Comparison of ENCODE assay signal across 9 cellular contexts in genomic region chr5:142600611-142601360, GRCh38.
A peak's percentile ranks its signal among the peaks of the same experiment; 100 is the strongest.
DNase-seq lines count a peak whose midpoint lies in the region; ATAC-seq lines count a peak whose summit lies in the region.
"Had no signal": no experiment of that assay in that cellular context is flagged by ENCODE, and none has a peak within 500 bp of the region (broad histone marks: within the 10 kb centered on the region; RNA-seq: fewer than 3 reads in every experiment).

No MANE protein-coding gene starts in this region.

- intact Hi-C loops in left ventricle myocardium superior (cut with micrococcal nuclease), result no loop called here

- H3K4me3 ChIP-seq in skeletal muscle cell (ENCODE audit: low read depth, low read length), result peak overlapping the region; percentile 17

- ATAC-seq in left ventricle myocardium superior (peak; percentile 89), HG03457 (IDR thresholded peaks at IDR 0.05; ENCODE audit: unreplicated experiment) (no peak), HG02970 (IDR thresholded peaks at IDR 0.05; ENCODE audit: low FRiP score, unreplicated experiment) (no peak)

- DNase-seq in GM04504 (ENCODE audit: low read depth), result peak; percentile 10
- peak; percentile 65 for DNase-seq in amniotic stem cell (lab: John Stamatoyannopoulos, UW)
- DNase-seq in left ventricle myocardium superior, result peak; percentile 52
- DNase-seq in skeletal muscle cell (ENCODE audit: low read depth), result peak; percentile 36
- no peak for DNase-seq in activated CD8-positive, alpha-beta memory T cell treated with anti-CD3 and anti-CD28 coated beads, Interleukin-2, amount 50 U/mL, for 48 hours
- no peak for DNase-seq in NK-92 treated with Interleukin-12 subunit alpha and Interleukin-12 subunit beta, amount 100 ng/mL, for 24 hours (lab: John Stamatoyannopoulos, UW)
- DNase-seq: activated T-cell treated with anti-CD3 and anti-CD28 coated beads, Interleukin-2, amount 50 U/mL, for 24 hours had no signal

Comparison
In these comparisons a context has a peak if more than half of its experiments do, and no peak if none do; other contexts are left out.
1. DNase-seq: peak in GM04504 (single experiment), amniotic stem cell (single experiment), left ventricle myocardium superior (single experiment) and skeletal muscle cell (single experiment); none in activated CD8-positive, alpha-beta memory T cell treated with anti-CD3 and anti-CD28 coated beads, Interleukin-2, amount 50 U/mL, for 48 hours (single experiment) and NK-92 treated with Interleukin-12 subunit alpha and Interleukin-12 subunit beta, amount 100 ng/mL, for 24 hours (single experiment).